9 cellular contexts compared by ENCODE assay signal in the genomic region with DNA sequence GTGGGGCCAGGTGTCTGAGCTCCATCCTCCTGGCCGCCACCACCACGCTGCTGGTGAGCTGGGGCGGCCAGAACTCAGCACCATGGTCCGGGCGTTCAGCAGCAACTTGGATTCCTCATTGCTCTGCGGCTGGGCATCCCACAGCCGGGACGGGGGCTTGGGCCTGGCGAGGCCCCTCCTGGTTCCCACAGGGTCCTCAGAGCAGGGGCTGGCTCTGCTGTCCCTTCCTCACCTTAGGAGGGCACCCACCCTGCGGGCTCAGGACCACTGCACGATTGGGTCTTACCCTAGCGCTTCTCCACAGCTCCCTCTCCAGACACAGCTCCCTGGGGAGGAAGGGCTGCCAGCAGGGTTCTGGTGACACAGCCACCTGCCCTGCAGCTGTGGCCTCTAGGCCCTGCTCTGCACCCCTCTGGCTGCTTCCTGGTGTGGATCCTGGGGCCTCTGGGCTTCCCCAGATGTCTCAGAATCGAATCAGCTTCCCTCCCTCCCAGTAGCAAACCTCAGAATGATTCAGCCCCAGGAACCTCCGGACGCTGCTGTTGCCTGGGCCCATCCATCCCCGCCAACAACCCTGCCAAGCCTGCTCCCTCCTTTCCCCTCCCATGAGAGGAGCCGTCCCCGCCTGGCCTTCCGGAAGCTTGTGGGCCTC. TPM values are rescaled to one million over a fixed set of nuclear protein-coding genes. Genes with fewer than 3 reads are reported as not detected.
A peak's percentile ranks its signal among the peaks of the same experiment; 100 is the strongest.
DNase-seq lines count a peak whose midpoint lies in the region; ATAC-seq, FAIRE-seq and TF ChIP-seq lines count a peak whose summit lies in the region.
"Had no signal": no experiment of that assay in that cellular context is flagged by ENCODE, and none has a peak within 500 bp of the region (broad histone marks: within the 10 kb centered on the region; RNA-seq: fewer than 3 reads in every experiment).

No MANE protein-coding gene starts in this region.

- H3K4me1 Mint-ChIP-seq in activated naive CD8-positive, alpha-beta T cell treated with anti-CD3 and anti-CD28 coated beads, Interleukin-2, amount 10 ng/mL, durations not matched to agents 7 days and 5 days, result peaks cover 37% of the 10 kb centered on the region
- peaks cover 11% of the 10 kb centered on the region for H3K4me1 Mint-ChIP-seq in activated naive CD8-positive, alpha-beta T cell treated with anti-CD3 and anti-CD28 coated beads for 36 hours

- peak overlapping the region; percentile 32 for H3K4me3 ChIP-seq in adipocyte (ENCODE audit: low read length)
- H3K4me3 ChIP-seq: SK-N-MC had no signal

- no peak overlapping the region for H3K4me3 Mint-ChIP-seq in activated naive CD8-positive, alpha-beta T cell treated with anti-CD3 and anti-CD28 coated beads, Interleukin-2, amount 10 ng/mL, durations not matched to agents 7 days and 5 days
- H3K4me3 Mint-ChIP-seq in activated naive CD8-positive, alpha-beta T cell treated with anti-CD3 and anti-CD28 coated beads for 36 hours, result no peak overlapping the region

- TF ChIP-seq POLR2A in GM12891 (IDR thresholded peaks at IDR 0.05; ENCODE audit: low read depth, low read length), result no peak

- H3K9ac ChIP-seq in adipocyte (ENCODE audit: low read length), result no peak overlapping the region

- peaks cover 14% of the 10 kb centered on the region for H3K27me3 Mint-ChIP-seq in activated naive CD8-positive, alpha-beta T cell treated with anti-CD3 and anti-CD28 coated beads, Interleukin-2, amount 10 ng/mL, durations not matched to agents 7 days and 5 days
- H3K27me3 Mint-ChIP-seq in activated naive CD8-positive, alpha-beta T cell treated with anti-CD3 and anti-CD28 coated beads for 36 hours, result peaks cover 4% of the 10 kb centered on the region

- peaks cover 11% of the 10 kb centered on the region for H3K36me3 Mint-ChIP-seq in activated naive CD8-positive, alpha-beta T cell treated with anti-CD3 and anti-CD28 coated beads, Interleukin-2, amount 10 ng/mL, durations not matched to agents 7 days and 5 days
- peaks cover 1% of the 10 kb centered on the region for H3K36me3 Mint-ChIP-seq in activated naive CD8-positive, alpha-beta T cell treated with anti-CD3 and anti-CD28 coated beads for 36 hours

- DNase-seq in activated naive CD8-positive, alpha-beta T cell treated with anti-CD3 and anti-CD28 coated beads, Interleukin-2, amount 10 ng/mL, durations not matched to agents 7 days and 5 days, result peak; percentile 28
- no peak for DNase-seq in activated naive CD8-positive, alpha-beta T cell treated with anti-CD3 and anti-CD28 coated beads for 36 hours
- DNase-seq in adipocyte (ENCODE audit: low read depth), result peak; percentile 53
- peak; percentile 64 for DNase-seq in kidney glomerular epithelial cell (lab: John Stamatoyannopoulos, UW)
- peak; percentile 48 for DNase-seq in ureter (ENCODE audit: low spot score)
- no peak for DNase-seq in DMS 273 (lab: John Stamatoyannopoulos, UW; ENCODE audit: unreplicated experiment)
- DNase-seq in GM12891 (ENCODE audit: insufficient read length, low spot score), result no peak
- DNase-seq in nucleus accumbens (lab: John Stamatoyannopoulos, UW), result no peak

- peak overlapping the region; percentile 49 for H3K27ac Mint-ChIP-seq in activated naive CD8-positive, alpha-beta T cell treated with anti-CD3 and anti-CD28 coated beads, Interleukin-2, amount 10 ng/mL, durations not matched to agents 7 days and 5 days
- no peak overlapping the region for H3K27ac Mint-ChIP-seq in activated naive CD8-positive, alpha-beta T cell treated with anti-CD3 and anti-CD28 coated beads for 36 hours

- peaks cover 11% of the 10 kb centered on the region for H3K27me3 ChIP-seq in adipocyte (replicated peaks; ENCODE audit: control insufficient read depth, insufficient read depth, low read length)

- H3K9me3 ChIP-seq in adipocyte (ENCODE audit: control insufficient read depth, low read length), result peaks cover 6% of the 10 kb centered on the region

- POLR2A ChIA-PET in activated naive CD8-positive, alpha-beta T cell treated with anti-CD3 and anti-CD28 coated beads, Interleukin-2, amount 10 ng/mL, durations not matched to agents 7 days and 5 days (lab: Charles Lee), result no interaction called here

- FAIRE-seq in GM12891 (lab: Jason Lieb, UNC), result no peak

- ATAC-seq in activated naive CD8-positive, alpha-beta T cell treated with anti-CD3 and anti-CD28 coated beads, Interleukin-2, amount 10 ng/mL, durations not matched to agents 7 days and 5 days (ENCODE audit: low read depth), result no peak

- H3K9me3 Mint-ChIP-seq in activated naive CD8-positive, alpha-beta T cell treated with anti-CD3 and anti-CD28 coated beads, Interleukin-2, amount 10 ng/mL, durations not matched to agents 7 days and 5 days, result peaks cover 7% of the 10 kb centered on the region
- peaks cover 8% of the 10 kb centered on the region for H3K9me3 Mint-ChIP-seq in activated naive CD8-positive, alpha-beta T cell treated with anti-CD3 and anti-CD28 coated beads for 36 hours

- no peaks in the 10 kb centered on the region for H3K36me3 ChIP-seq in adipocyte (ENCODE audit: control insufficient read depth, insufficient read depth, low read length, severe bottlenecking)

- H3K4me1 ChIP-seq in adipocyte (ENCODE audit: control insufficient read depth, insufficient read depth, low read length), result peaks cover 47% of the 10 kb centered on the region

TF ChIP-seq in GM12891, 5 proteins besides CTCF, POLR2A, EP300 and RAD21:
- TF ChIP-seq TAF1 (IDR thresholded peaks at IDR 0.05; ENCODE audit: low read depth, low read length), result no peak

RNA-seq across cellular contexts. Expression of a gene that starts 25.0 kb away (rescaled TPM):
- not detected for total RNA-seq in activated naive CD8-positive, alpha-beta T cell treated with anti-CD3 and anti-CD28 coated beads, Interleukin-2, amount 10 ng/mL, durations not matched to agents 7 days and 5 days
- total RNA-seq in activated naive CD8-positive, alpha-beta T cell treated with anti-CD3 and anti-CD28 coated beads for 36 hours, result not detected
- total RNA-seq in ureter, result not detected
- polyA plus RNA-seq in GM12891 (2012; ENCODE audit: low read depth, missing spikeins), result not detected

Comparison
In these comparisons a context has a peak if more than half of its experiments do, and no peak if none do; other contexts are left out.
1. DNase-seq: peak in activated naive CD8-positive, alpha-beta T cell treated with anti-CD3 and anti-CD28 coated beads, Interleukin-2, amount 10 ng/mL, durations not matched to agents 7 days and 5 days (single experiment), adipocyte (single experiment), kidney glomerular epithelial cell (single experiment) and ureter (single experiment); none in activated naive CD8-positive, alpha-beta T cell treated with anti-CD3 and anti-CD28 coated beads for 36 hours (single experiment), DMS 273 (single experiment), GM12891 (single experiment) and nucleus accumbens (0 of 56).